Comparison of ENCODE assay signal across 24 cellular contexts in the genomic region with DNA sequence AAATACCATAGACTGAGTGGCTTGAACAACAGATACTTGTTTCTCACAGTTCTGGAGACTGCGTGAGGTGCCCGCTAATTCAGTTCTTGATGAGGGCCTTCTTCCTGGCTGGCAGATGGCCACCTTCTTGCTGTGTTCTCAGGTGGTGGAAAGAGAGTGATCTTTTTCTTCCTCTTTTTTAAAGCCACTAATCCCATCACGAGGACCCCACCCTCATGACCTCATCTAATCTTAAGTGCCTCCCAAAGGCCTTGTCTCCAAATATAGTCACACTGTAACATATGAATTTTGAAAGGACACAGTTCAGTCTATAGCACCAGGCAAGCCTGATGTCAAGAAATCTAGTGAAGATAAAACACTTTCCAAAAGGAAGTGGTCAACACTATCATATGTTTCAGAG.
"Had no signal": no experiment of that assay in that cellular context is flagged by ENCODE, and none has a peak within 500 bp of the region (broad histone marks: within the 10 kb centered on the region; RNA-seq: fewer than 3 reads in every experiment).

No MANE protein-coding gene starts in this region.

- H3K9me3 Mint-ChIP-seq: stimulated activated naive CD8-positive, alpha-beta T cell treated with anti-CD3 and anti-CD28 coated beads, Interleukin-15, Interleukin-2, amounts not matched to agents 100 ng/mL and 50 ng/mL, for 24 hours; T-helper 2 cell treated with Interferon-gamma antibody and Interleukin-4, amounts not matched to agents 5 μg/mL and 100 μg/mL, for 36 hours had no signal

- DNase-seq: activated CD4-positive, alpha-beta T cell treated with anti-CD3 and anti-CD28 coated beads for 4 hours; activated CD4-positive, alpha-beta T cell treated with anti-CD3 and anti-CD28 coated beads, Interleukin-2, amount 50 U/mL, for 48 hours; activated CD4-positive, CD25-positive, alpha-beta regulatory T cell; brain microvascular endothelial cell; caudate nucleus; dermis blood vessel endothelial cell; effector CD8-positive, alpha-beta T cell; foreskin melanocyte; glutamatergic neuron; hippocampal formation; kidney glomerular epithelial cell; left lung; naive thymus-derived CD4-positive, alpha-beta T cell; posterior cingulate gyrus; right lobe of liver; stimulated activated CD4-positive, alpha-beta T cell treated with anti-CD3 and anti-CD28 coated beads, Interleukin-1b, Interleukin-23, amount 100 ng/mL, for 48 hours; substantia nigra; thyroid gland; upper lobe of right lung had no signal

- H3K27me3 Mint-ChIP-seq: naive thymus-derived CD4-positive, alpha-beta T cell; stimulated activated naive CD8-positive, alpha-beta T cell treated with anti-CD3 and anti-CD28 coated beads, Interleukin-15, Interleukin-2, amounts not matched to agents 100 ng/mL and 50 ng/mL, for 24 hours had no signal

- H3K4me3 Mint-ChIP-seq: activated T-helper 1 cell treated with anti-CD3 and anti-CD28 coated beads, Interleukin-12 subunit alpha, Interleukin-12 subunit beta, Interleukin-2, Interleukin-4 antibody, amounts not matched to agents 30 ng/mL and 10 ng/mL and 1 ng/mL, durations not matched to agents 14 hours and 24 hours and 36 hours; naive thymus-derived CD4-positive, alpha-beta T cell; neural progenitor cell; stimulated activated naive CD8-positive, alpha-beta T cell treated with anti-CD3 and anti-CD28 coated beads, Interleukin-15, Interleukin-2, amounts not matched to agents 100 ng/mL and 50 ng/mL, for 24 hours; T-helper 2 cell treated with Interferon-gamma antibody and Interleukin-4, amounts not matched to agents 5 μg/mL and 100 μg/mL, for 36 hours had no signal

- H3K27ac Mint-ChIP-seq: activated naive CD4-positive, alpha-beta T cell treated with anti-CD3 and anti-CD28 coated beads, Interleukin-2, amount 50 U/mL, for 72 hours; activated T-helper 1 cell treated with anti-CD3 and anti-CD28 coated beads, Interleukin-12 subunit alpha, Interleukin-12 subunit beta, Interleukin-2, Interleukin-4 antibody, amounts not matched to agents 30 ng/mL and 10 ng/mL and 1 ng/mL, durations not matched to agents 14 hours and 24 hours and 36 hours; naive thymus-derived CD4-positive, alpha-beta T cell; neural progenitor cell; T-helper 2 cell treated with Interferon-gamma antibody and Interleukin-4, amounts not matched to agents 5 μg/mL and 100 μg/mL, for 36 hours had no signal

- ATAC-seq: activated naive CD4-positive, alpha-beta T cell treated with anti-CD3 and anti-CD28 coated beads, Interleukin-2, amount 50 U/mL, for 72 hours; left lung; naive thymus-derived CD4-positive, alpha-beta T cell; right lobe of liver; upper lobe of right lung had no signal

- H3K4me1 Mint-ChIP-seq: neural progenitor cell had no signal
